8 cellular contexts compared by ENCODE assay signal in the genomic region with DNA sequence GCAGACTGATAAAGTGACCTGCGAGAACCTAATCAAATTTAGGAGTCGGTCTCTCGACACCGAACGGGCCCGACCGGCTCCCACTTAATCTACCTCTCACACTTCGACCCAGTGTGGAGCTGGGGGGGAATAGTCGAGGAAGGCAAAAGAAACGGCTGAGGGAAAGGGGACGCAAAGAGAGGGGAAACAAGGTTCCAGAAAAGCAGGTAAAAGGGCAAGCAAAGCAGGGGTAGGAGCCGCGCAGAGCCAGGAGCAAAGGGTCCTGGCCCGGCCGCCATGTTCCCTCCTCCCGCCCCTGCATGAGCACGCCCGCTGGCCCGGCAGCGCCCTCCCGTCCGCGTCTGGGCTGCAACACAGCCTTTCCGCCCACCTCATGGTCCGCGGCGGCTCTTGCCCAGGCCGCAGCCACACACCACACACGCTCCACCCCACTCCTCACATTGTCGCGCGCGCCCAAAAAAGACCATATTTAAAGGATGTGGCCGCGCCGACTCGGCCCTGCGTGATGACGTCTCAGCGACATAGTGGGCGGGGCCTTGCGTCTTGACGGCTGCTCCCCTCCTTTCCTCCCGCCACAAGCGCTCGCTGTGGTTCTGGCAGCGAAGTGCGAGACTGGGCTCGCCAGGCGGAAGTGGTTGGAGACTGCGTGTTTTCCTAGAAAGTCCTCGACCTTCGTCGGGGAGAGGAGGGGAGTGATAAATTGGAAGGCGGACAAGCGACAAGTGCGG. TPM values are rescaled to one million over a fixed set of nuclear protein-coding genes. Genes with fewer than 3 reads are reported as not detected.
DNase-seq lines count a peak whose midpoint lies in the region; ATAC-seq lines count a peak whose summit lies in the region.

A gene with protein sequence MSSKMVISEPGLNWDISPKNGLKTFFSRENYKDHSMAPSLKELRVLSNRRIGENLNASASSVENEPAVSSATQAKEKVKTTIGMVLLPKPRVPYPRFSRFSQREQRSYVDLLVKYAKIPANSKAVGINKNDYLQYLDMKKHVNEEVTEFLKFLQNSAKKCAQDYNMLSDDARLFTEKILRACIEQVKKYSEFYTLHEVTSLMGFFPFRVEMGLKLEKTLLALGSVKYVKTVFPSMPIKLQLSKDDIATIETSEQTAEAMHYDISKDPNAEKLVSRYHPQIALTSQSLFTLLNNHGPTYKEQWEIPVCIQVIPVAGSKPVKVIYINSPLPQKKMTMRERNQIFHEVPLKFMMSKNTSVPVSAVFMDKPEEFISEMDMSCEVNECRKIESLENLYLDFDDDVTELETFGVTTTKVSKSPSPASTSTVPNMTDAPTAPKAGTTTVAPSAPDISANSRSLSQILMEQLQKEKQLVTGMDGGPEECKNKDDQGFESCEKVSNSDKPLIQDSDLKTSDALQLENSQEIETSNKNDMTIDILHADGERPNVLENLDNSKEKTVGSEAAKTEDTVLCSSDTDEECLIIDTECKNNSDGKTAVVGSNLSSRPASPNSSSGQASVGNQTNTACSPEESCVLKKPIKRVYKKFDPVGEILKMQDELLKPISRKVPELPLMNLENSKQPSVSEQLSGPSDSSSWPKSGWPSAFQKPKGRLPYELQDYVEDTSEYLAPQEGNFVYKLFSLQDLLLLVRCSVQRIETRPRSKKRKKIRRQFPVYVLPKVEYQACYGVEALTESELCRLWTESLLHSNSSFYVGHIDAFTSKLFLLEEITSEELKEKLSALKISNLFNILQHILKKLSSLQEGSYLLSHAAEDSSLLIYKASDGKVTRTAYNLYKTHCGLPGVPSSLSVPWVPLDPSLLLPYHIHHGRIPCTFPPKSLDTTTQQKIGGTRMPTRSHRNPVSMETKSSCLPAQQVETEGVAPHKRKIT (minus strand): TSS at position 510 of the 728 bp plus-strand sequence. CDS start 1,165 bp downstream, outside the sequence.

- DNase-seq in NCI-H526 treated with DMSO at 0.1 percent for 48 hours (lab: John Stamatoyannopoulos, UW) (peak; percentile 95), cortex of kidney (lab: John Stamatoyannopoulos, UW) (peak; percentile 42), left colon (peak; percentile 96 to 99)
- peak; percentile 97 for DNase-seq in activated CD4-positive, alpha-beta T cell treated with anti-CD3 and anti-CD28 coated beads, Interleukin-2, amount 10 ng/mL, durations not matched to agents 7 days and 5 days
- peak; percentile 96 for DNase-seq in stimulated activated CD4-positive, alpha-beta T cell treated with anti-CD3 and anti-CD28 coated beads, Interleukin-1b, Interleukin-23, amount 100 ng/mL, for 48 hours

- H3K4me3 Mint-ChIP-seq in activated CD4-positive, alpha-beta T cell treated with anti-CD3 and anti-CD28 coated beads, Interleukin-2, amount 10 ng/mL, durations not matched to agents 7 days and 5 days: peak within 1 kb of the TSS; percentile 93

- H3K4me1 ChIP-seq in BLaER1: peaks cover 39% of the 10 kb centered on the region

- intact Hi-C loops in left colon (cut with DNase I, micrococcal nuclease): no loop called here

- H3K9me3 ChIP-seq in BLaER1: no peaks in the 10 kb centered on the region

- CTCF ChIA-PET in activated CD4-positive, alpha-beta T cell treated with anti-CD3 and anti-CD28 coated beads, Interleukin-2, amount 10 ng/mL, durations not matched to agents 7 days and 5 days (lab: Charles Lee): interaction anchor here (0.7 to 1.0 kb wide), 2 partner anchors 9 to 68 kb away, joined by 3 to 4 read pairs; no protein-coding TSS in a partner anchor

- peaks cover 13% of the 10 kb centered on the region; the same call in 1 of the 2 replicates for H3K36me3 ChIP-seq in BLaER1

- H3K27me3 Mint-ChIP-seq in activated CD4-positive, alpha-beta T cell treated with anti-CD3 and anti-CD28 coated beads, Interleukin-2, amount 10 ng/mL, durations not matched to agents 7 days and 5 days: no peaks in the 10 kb centered on the region

- H3K4me2 ChIP-seq in BLaER1: peak within 1 kb of the TSS; percentile 95

- H3K36me3 Mint-ChIP-seq in activated CD4-positive, alpha-beta T cell treated with anti-CD3 and anti-CD28 coated beads, Interleukin-2, amount 10 ng/mL, durations not matched to agents 7 days and 5 days (ENCODE audit: low read depth): peaks cover 28% of the 10 kb centered on the region

- peak; percentile 93 for ATAC-seq in GM19324 (IDR thresholded peaks at IDR 0.05; ENCODE audit: low FRiP score, unreplicated experiment)
- ATAC-seq in HG03469 (IDR thresholded peaks at IDR 0.05; ENCODE audit: unreplicated experiment): peak; percentile 68
- peak; percentile 92 for ATAC-seq in left colon

- H3K9me3 Mint-ChIP-seq in activated CD4-positive, alpha-beta T cell treated with anti-CD3 and anti-CD28 coated beads, Interleukin-2, amount 10 ng/mL, durations not matched to agents 7 days and 5 days: no peaks in the 10 kb centered on the region

- peak within 1 kb of the TSS; percentile 97 for H3K27ac Mint-ChIP-seq in activated CD4-positive, alpha-beta T cell treated with anti-CD3 and anti-CD28 coated beads, Interleukin-2, amount 10 ng/mL, durations not matched to agents 7 days and 5 days

- no peaks in the 10 kb centered on the region for H3K27me3 ChIP-seq in BLaER1

- H3K27ac ChIP-seq in BLaER1: peak within 1 kb of the TSS; percentile 97

- no peaks in the 10 kb centered on the region; the same call in 1 of the 2 replicates for H4K20me1 ChIP-seq in BLaER1

- peaks cover 55% of the 10 kb centered on the region for H3K4me1 Mint-ChIP-seq in activated CD4-positive, alpha-beta T cell treated with anti-CD3 and anti-CD28 coated beads, Interleukin-2, amount 10 ng/mL, durations not matched to agents 7 days and 5 days

- H3K9ac ChIP-seq in BLaER1: peak within 1 kb of the TSS; percentile 97

- H3K4me3 ChIP-seq in BLaER1: peak within 1 kb of the TSS; percentile 87

- POLR2A ChIA-PET in activated CD4-positive, alpha-beta T cell treated with anti-CD3 and anti-CD28 coated beads, Interleukin-2, amount 10 ng/mL, durations not matched to agents 7 days and 5 days (lab: Charles Lee): no interaction called here

RNA-seq across cellular contexts. Expression of the gene that starts here (rescaled TPM):
- 10 to 100 TPM; 70.0 to 77.7 TPM for total RNA-seq in activated CD4-positive, alpha-beta T cell treated with anti-CD3 and anti-CD28 coated beads, Interleukin-2, amount 10 ng/mL, durations not matched to agents 7 days and 5 days
- 10 to 100 TPM; 29.2 to 31.7 TPM for total RNA-seq in left colon

Comparison
In these comparisons a context has a peak if more than half of its experiments do, and no peak if none do; other contexts are left out.
1. Peak in every context shown above with its lines: DNase-seq, ATAC-seq, H3K4me3 ChIP-seq and H3K27ac ChIP-seq.
2. DNase-seq: peak in every context shown above with its lines; median percentile 98 in left colon; 97 in activated CD4-positive, alpha-beta T cell treated with anti-CD3 and anti-CD28 coated beads, Interleukin-2, amount 10 ng/mL, durations not matched to agents 7 days and 5 days; 96 in stimulated activated CD4-positive, alpha-beta T cell treated with anti-CD3 and anti-CD28 coated beads, Interleukin-1b, Interleukin-23, amount 100 ng/mL, for 48 hours; 95 in NCI-H526 treated with DMSO at 0.1 percent for 48 hours; 42 in cortex of kidney.